In the genomic region with DNA sequence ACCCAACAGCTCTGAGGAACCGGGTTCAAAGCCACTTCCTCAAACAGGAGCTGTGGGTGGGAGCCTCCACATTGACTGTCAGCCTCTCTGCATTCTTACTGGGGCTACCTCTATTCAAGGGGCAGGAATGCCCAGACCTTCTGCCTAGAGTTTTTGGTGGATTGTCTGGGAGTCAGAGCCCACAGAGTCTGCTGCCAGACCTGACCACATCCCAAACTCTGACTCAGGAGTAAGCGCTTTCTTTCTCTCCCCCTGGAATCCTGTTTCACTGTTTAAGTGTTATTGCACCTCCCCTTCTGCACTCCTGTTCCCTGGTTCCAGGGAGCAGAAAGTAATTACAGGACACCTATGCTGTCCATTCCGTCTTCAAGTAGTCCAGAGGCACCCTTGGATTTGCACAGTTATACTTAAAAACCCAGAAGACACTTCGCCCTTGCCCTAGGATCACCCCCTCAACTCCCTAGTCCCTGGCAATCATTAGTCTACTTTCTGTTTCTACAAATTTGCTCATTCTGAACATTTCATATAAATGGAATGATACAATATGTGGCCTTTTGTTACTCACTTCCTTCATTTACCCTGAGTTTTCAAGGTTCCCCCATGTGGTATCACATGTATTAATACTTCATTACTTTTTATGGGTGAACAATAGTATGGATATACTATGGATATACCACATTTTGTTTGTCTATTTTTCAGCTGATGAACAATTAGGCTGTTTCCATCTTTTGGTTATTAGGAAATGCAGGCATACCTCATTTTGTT, we compare ENCODE assay signal across 17 cellular contexts. TPM values are rescaled to one million over a fixed set of nuclear protein-coding genes. Genes with fewer than 3 reads are reported as not detected.
DNase-seq lines count a peak whose midpoint lies in the region; ATAC-seq and TF ChIP-seq lines count a peak whose summit lies in the region.
"Had no signal": no experiment of that assay in that cellular context is flagged by ENCODE, and none has a peak within 500 bp of the region (broad histone marks: within the 10 kb centered on the region; RNA-seq: fewer than 3 reads in every experiment).

No MANE protein-coding gene starts in this region.

- no peak overlapping the region for H3K4me3 ChIP-seq in mammary epithelial cell (replicated peaks in 1 of 3; ENCODE audit: insufficient read depth in 1 of 3, low read depth in 2 of 3, low read length in 3 of 3)
- peak overlapping the region in 1 of 2 experiments; percentile 58 for H3K4me3 ChIP-seq in mesenchymal stem cell (ENCODE audit: insufficient read depth in 1 of 2, low read depth in 1 of 2, low read length in 2 of 2)

- peak overlapping the region; percentile 71 for H2AFZ ChIP-seq in mammary epithelial cell (ENCODE audit: low read depth, low read length)
- no peak overlapping the region for H2AFZ ChIP-seq in mesenchymal stem cell (ENCODE audit: low read depth, low read length)

- ATAC-seq in T-helper 17 cell (no peak), GM19452 (IDR thresholded peaks at IDR 0.05; ENCODE audit: unreplicated experiment) (no peak)
- ATAC-seq: activated T-helper 17 cell treated with anti-CD3 and anti-CD28 coated beads, Interleukin-2, amount 50 U/mL, for 72 hours; CD8-positive, alpha-beta T cell had no signal

- H3K36me3 ChIP-seq in mammary epithelial cell (ENCODE audit: insufficient read depth, low read length) (no peaks in the 10 kb centered on the region), mesenchymal stem cell (ENCODE audit: control insufficient read depth in 1 of 2, insufficient read depth in 2 of 2, low read depth in 1 of 2, low read length in 2 of 2) (no peaks in the 10 kb centered on the region)

- no peaks in the 10 kb centered on the region for H3K9me3 ChIP-seq in mammary epithelial cell (replicated peaks; ENCODE audit: insufficient read depth, low read length)
- no peaks in the 10 kb centered on the region for H3K9me3 ChIP-seq in mesenchymal stem cell (ENCODE audit: control insufficient read depth, low read length)
- H3K9me3 ChIP-seq in T-helper 17 cell (ENCODE audit: control insufficient read depth, low read length, poor library complexity, severe bottlenecking), result no peaks in the 10 kb centered on the region

- peak overlapping the region; percentile 63 for H4K8ac ChIP-seq in mesenchymal stem cell (ENCODE audit: low read length)

- H3K27ac Mint-ChIP-seq in T-helper 17 cell (no peak overlapping the region), glutamatergic neuron (ENCODE audit: unreplicated experiment) (no peak overlapping the region)
- H3K27ac Mint-ChIP-seq: activated T-helper 17 cell treated with anti-CD3 and anti-CD28 coated beads, Interleukin-2, amount 50 U/mL, for 72 hours; brain; CD8-positive, alpha-beta T cell; IgD-negative memory B cell had no signal

- no peak overlapping the region for H3K14ac ChIP-seq in mesenchymal stem cell (ENCODE audit: low read length in 2 of 2)

- no peak overlapping the region for H3K23ac ChIP-seq in mesenchymal stem cell (ENCODE audit: low read length in 2 of 2)

- CTCF ChIA-PET in mammary epithelial cell (lab: Charles Lee; ENCODE audit: low non-redundant PET), result no interaction called here

- H4K20me1 ChIP-seq in mammary epithelial cell (ENCODE audit: insufficient read depth, low read length), result no peaks in the 10 kb centered on the region

- H3K9me3 Mint-ChIP-seq in glutamatergic neuron (ENCODE audit: unreplicated experiment), result no peaks in the 10 kb centered on the region
- H3K9me3 Mint-ChIP-seq: brain had no signal

- H3K4me1 ChIP-seq in mammary epithelial cell (ENCODE audit: insufficient read depth, low read length) (peaks cover 23% of the 10 kb centered on the region), mesenchymal stem cell (ENCODE audit: control insufficient read depth, insufficient read depth, low read depth, low read length) (peaks cover 7% of the 10 kb centered on the region)

- dilution Hi-C loops in mammary epithelial cell (cut with HindIII; ENCODE audit: low sequenced_read_pairs), result loop anchor here (5.0 kb wide), 1 partner anchor 38 kb away; the partner anchor contains the start of gene TJP1

- no peak overlapping the region for H2BK12ac ChIP-seq in mesenchymal stem cell (ENCODE audit: low read length in 2 of 2)

- H3K4me2 ChIP-seq in mammary epithelial cell (ENCODE audit: insufficient read depth, low read depth, low read length) (peak overlapping the region; percentile 44), mesenchymal stem cell (ENCODE audit: low read length, poor library complexity, severe bottlenecking) (no peak overlapping the region)

- WGBS in mammary epithelial cell (ENCODE audit: low coverage, missing lambda C conversion rate), result 55% methylated on average over 4 of the region's 4 CpGs
- 89% methylated on average over 4 of the region's 4 CpGs for WGBS in mesenchymal stem cell

- no peaks in the 10 kb centered on the region for H3K79me2 ChIP-seq in mammary epithelial cell (ENCODE audit: insufficient read depth, low read length)

- H3K27me3 ChIP-seq in mammary epithelial cell (ENCODE audit: insufficient read depth, low read length), result no peaks in the 10 kb centered on the region
- no peaks in the 10 kb centered on the region for H3K27me3 ChIP-seq in mesenchymal stem cell (ENCODE audit: control insufficient read depth in 1 of 2, insufficient read depth in 1 of 2, low read length in 2 of 2)

- H3K27me3 Mint-ChIP-seq in T-helper 17 cell, result peaks cover 19% of the 10 kb centered on the region
- peaks cover 3% of the 10 kb centered on the region for H3K27me3 Mint-ChIP-seq in glutamatergic neuron (ENCODE audit: unreplicated experiment)
- H3K27me3 Mint-ChIP-seq: brain had no signal

- no peak overlapping the region for H3K9ac ChIP-seq in mammary epithelial cell (ENCODE audit: insufficient read depth, low read length)
- peak overlapping the region; percentile 62 for H3K9ac ChIP-seq in mesenchymal stem cell (ENCODE audit: low read length)

- no peaks in the 10 kb centered on the region for H3K79me1 ChIP-seq in mesenchymal stem cell (replicated peaks; ENCODE audit: low read length, poor library complexity, severe bottlenecking)

- no peak for TF ChIP-seq CTCF in mammary epithelial cell (conservative IDR thresholded peaks at IDR 0.05 in 1 of 2, IDR thresholded peaks at IDR 0.05 in 1 of 2; ENCODE audit: extremely low read depth in 1 of 2, insufficient read depth in 1 of 2, low read depth in 1 of 2, low read length in 2 of 2)
- no peak for TF ChIP-seq CTCF in glutamatergic neuron (IDR thresholded peaks at IDR 0.05; ENCODE audit: partially characterized antibody, unreplicated experiment)

- H3K4ac ChIP-seq in mesenchymal stem cell (ENCODE audit: low read depth in 1 of 2, low read length in 2 of 2), result no peak overlapping the region

- H3K4me1 Mint-ChIP-seq in T-helper 17 cell (peaks cover 3% of the 10 kb centered on the region), glutamatergic neuron (ENCODE audit: low read depth, unreplicated experiment) (peaks cover 1% of the 10 kb centered on the region)
- H3K4me1 Mint-ChIP-seq: activated T-helper 17 cell treated with anti-CD3 and anti-CD28 coated beads, Interleukin-2, amount 50 U/mL, for 72 hours; brain; IgD-negative memory B cell had no signal

- no TSS peak for BruUV-seq in mammary epithelial cell (replicated peaks; lab: Mats Ljungman, UMichigan)

- H2AK5ac ChIP-seq in mesenchymal stem cell (ENCODE audit: low read length, severe bottlenecking), result no peak overlapping the region

- no peak overlapping the region for H3K18ac ChIP-seq in mesenchymal stem cell (ENCODE audit: low read depth in 1 of 2, low read length in 2 of 2)

- peak; percentile 66 for DNase-seq in AG08396 (ENCODE audit: low spot score)
- peak; percentile 87 for DNase-seq in HT1080 (ENCODE audit: low read depth)
- DNase-seq in mammary epithelial cell, result peak; percentile 70
- DNase-seq in mesenchymal stem cell, result peak; percentile 15
- DNase-seq in T-helper 17 cell, result no peak
- no peak for DNase-seq in MV-4-11 (lab: John Stamatoyannopoulos, UW)
- DNase-seq in glutamatergic neuron, result no peak
- DNase-seq: activated CD4-positive, alpha-beta T cell treated with anti-CD3 and anti-CD28 coated beads, Interleukin-2, amount 50 U/mL, for 1 hour; CD8-positive, alpha-beta T cell; NCI-H2029 treated with DMSO at 0.1 percent for 48 hours; occipital lobe; stimulated activated naive CD4-positive, alpha-beta T cell had no signal

- intact Hi-C loops in mammary epithelial cell (cut with micrococcal nuclease), result loop anchor here (2.0 to 5.0 kb wide), 2 partner anchors 17 to 38 kb away; partner anchors contain the start of gene TJP1

- in situ Hi-C loops in mammary epithelial cell (cut with MboI; ENCODE audit: low sequenced_read_pairs in 2 of 2), result no loop called here

- no peaks in the 10 kb centered on the region for H3K36me3 Mint-ChIP-seq in T-helper 17 cell (ENCODE audit: low read depth)
- H3K36me3 Mint-ChIP-seq in glutamatergic neuron (ENCODE audit: unreplicated experiment), result no peaks in the 10 kb centered on the region
- H3K36me3 Mint-ChIP-seq: brain; CD8-positive, alpha-beta T cell; IgD-negative memory B cell had no signal

- no peak overlapping the region for H2BK5ac ChIP-seq in mesenchymal stem cell (ENCODE audit: low read depth, low read length, poor library complexity, severe bottlenecking)

- no peak overlapping the region for H2BK120ac ChIP-seq in mesenchymal stem cell (ENCODE audit: low read depth, low read length)

- no peak overlapping the region for H2BK15ac ChIP-seq in mesenchymal stem cell (ENCODE audit: low read depth, poor library complexity, severe bottlenecking)

- H3K4me3 Mint-ChIP-seq in T-helper 17 cell (no peak overlapping the region), glutamatergic neuron (ENCODE audit: unreplicated experiment) (no peak overlapping the region)
- H3K4me3 Mint-ChIP-seq: activated T-helper 17 cell treated with anti-CD3 and anti-CD28 coated beads, Interleukin-2, amount 50 U/mL, for 72 hours; brain; CD8-positive, alpha-beta T cell; IgD-negative memory B cell had no signal

- H3K27ac ChIP-seq in mammary epithelial cell (ENCODE audit: insufficient read depth, low read depth, low read length) (peak overlapping the region; percentile 44), mesenchymal stem cell (ENCODE audit: low read length, poor library complexity, severe bottlenecking) (peak overlapping the region; percentile 77)

- no peak overlapping the region for H4K91ac ChIP-seq in mesenchymal stem cell (ENCODE audit: low read length)

RNA-seq across cellular contexts. Expression of gene TJP1, which starts 37.9 kb away (rescaled TPM):
- 19.1 and 21.9 TPM in 2 replicates for total RNA-seq in HT1080 (2014; rRNA removed; shearing (Covaris generic))
- polyA plus RNA-seq in HT1080 (2015; cell fraction: cytosol; rRNA removed), result 26.6 and 32.5 TPM in 2 replicates
- 63.3 and 63.8 TPM in 2 replicates for polyA plus RNA-seq in HT1080 (2015; cell fraction: nucleus; rRNA removed)
- total RNA-seq in mammary epithelial cell (100 to 1,000 TPM in 1 of 2 donors, 10 to 100 TPM in 1; 91.7 to 109 TPM), T-helper 17 cell (under 1 TPM in 1 of 2 donors, not detected in 1; 0.16 TPM), glutamatergic neuron (ENCODE audit: unreplicated experiment) (129 TPM)
- 53.0 TPM for polyA plus RNA-seq in mammary epithelial cell
- 97.8 TPM for polyA minus RNA-seq in mammary epithelial cell
- 44.3 TPM for polyA plus RNA-seq in mesenchymal stem cell (2013, experiment 1 of 2)
- 41.4 TPM for polyA plus RNA-seq in mesenchymal stem cell (2013, experiment 2 of 2)
- total RNA-seq: activated T-helper 17 cell treated with anti-CD3 and anti-CD28 coated beads, Interleukin-2, amount 50 U/mL, for 72 hours; CD8-positive, alpha-beta T cell; T-helper 1 cell treated with Interleukin-12 subunit alpha and Interleukin-12 subunit beta and Interleukin-4 antibody, amounts not matched to agents 30 ng/mL and 1 ng/mL, for 36 hours had no signal
- polyA plus RNA-seq: IgD-negative memory B cell had no signal

Comparison
In these comparisons a context has a peak if more than half of its experiments do, and no peak if none do; other contexts are left out.
1. DNase-seq: peak in AG08396 (single experiment), HT1080 (single experiment), mammary epithelial cell (single experiment) and mesenchymal stem cell (single experiment); none in T-helper 17 cell (0 of 3), MV-4-11 (single experiment) and glutamatergic neuron (single experiment).
2. RNA of gene TJP1, which starts 37.9 kb away (total RNA-seq): 129 TPM in glutamatergic neuron (single experiment), 91.7 to 109 TPM in mammary epithelial cell and 19.1 to 21.9 TPM in HT1080; 0.16 TPM in T-helper 17 cell; every median in the first group is over 10 times any median in the second.